In genomic region chr22:20451920-20452319, GRCh38 we compare ENCODE assay signal across 2 cellular contexts.
A peak's percentile ranks its signal among the peaks of the same experiment; 100 is the strongest.
TF ChIP-seq lines count a peak whose summit lies in the region.

No MANE protein-coding gene starts in this region.

TF ChIP-seq in GM12891, 5 proteins besides CTCF, POLR2A, EP300 and RAD21:
- no peak for TF ChIP-seq SPI1 (IDR thresholded peaks at IDR 0.05; ENCODE audit: low read depth, low read length)
- TF ChIP-seq PAX5 (IDR thresholded peaks at IDR 0.05; ENCODE audit: insufficient read depth, low read length, severe bottlenecking) = no peak
- TF ChIP-seq POLR2AphosphoS5 (IDR thresholded peaks at IDR 0.05; ENCODE audit: low read depth, low read length) = no peak
- TF ChIP-seq POU2F2 (IDR thresholded peaks at IDR 0.05; ENCODE audit: low read depth, low read length) = no peak
- no peak for TF ChIP-seq TAF1 (IDR thresholded peaks at IDR 0.05; ENCODE audit: low read depth, low read length)

TF ChIP-seq in K562, 482 proteins besides CTCF, POLR2A, EP300 and RAD21:
- TF ChIP-seq CEBPG (CRISPR knock-in tag; IDR thresholded peaks at IDR 0.05) = peak; percentile 25; the same call in 1 of the 2 replicates
- TF ChIP-seq CEBPG (tag; conservative IDR thresholded peaks at IDR 0.05 in 1 of 2, IDR thresholded peaks at IDR 0.05 in 1 of 2) = no peak
- TF ChIP-seq TSC22D4 (tag; IDR thresholded peaks at IDR 0.05) = no peak
- 0 out of 2 replicates have a peak, but pooled peaks have one; percentile 31 for TF ChIP-seq TEAD2 (tag; IDR thresholded peaks at IDR 0.05)
- TF ChIP-seq ATF3 (IDR thresholded peaks at IDR 0.05) = no peak
- TF ChIP-seq ATF3 (CRISPR knock-in tag; conservative IDR thresholded peaks at IDR 0.05) = 0 out of 2 replicates have a peak, but pooled peaks have one; percentile 16
- peak; percentile 61 for TF ChIP-seq MGA (IDR thresholded peaks at IDR 0.05)
- peak; percentile 42 for TF ChIP-seq ZNF263 (CRISPR knock-in tag; IDR thresholded peaks at IDR 0.05; ENCODE audit: borderline replicate concordance)
- 0 out of 2 replicates have a peak, but pooled peaks have one; percentile 16 for TF ChIP-seq THAP12 (CRISPR knock-in tag; IDR thresholded peaks at IDR 0.05)
- TF ChIP-seq L3MBTL2 (IDR thresholded peaks at IDR 0.05) = 0 out of 2 replicates have a peak, but pooled peaks have one; percentile 32
- no peak for TF ChIP-seq NKRF (IDR thresholded peaks at IDR 0.05; ENCODE audit: borderline replicate concordance)
